Comparison of ENCODE assay signal across 8 cellular contexts in the genomic region with DNA sequence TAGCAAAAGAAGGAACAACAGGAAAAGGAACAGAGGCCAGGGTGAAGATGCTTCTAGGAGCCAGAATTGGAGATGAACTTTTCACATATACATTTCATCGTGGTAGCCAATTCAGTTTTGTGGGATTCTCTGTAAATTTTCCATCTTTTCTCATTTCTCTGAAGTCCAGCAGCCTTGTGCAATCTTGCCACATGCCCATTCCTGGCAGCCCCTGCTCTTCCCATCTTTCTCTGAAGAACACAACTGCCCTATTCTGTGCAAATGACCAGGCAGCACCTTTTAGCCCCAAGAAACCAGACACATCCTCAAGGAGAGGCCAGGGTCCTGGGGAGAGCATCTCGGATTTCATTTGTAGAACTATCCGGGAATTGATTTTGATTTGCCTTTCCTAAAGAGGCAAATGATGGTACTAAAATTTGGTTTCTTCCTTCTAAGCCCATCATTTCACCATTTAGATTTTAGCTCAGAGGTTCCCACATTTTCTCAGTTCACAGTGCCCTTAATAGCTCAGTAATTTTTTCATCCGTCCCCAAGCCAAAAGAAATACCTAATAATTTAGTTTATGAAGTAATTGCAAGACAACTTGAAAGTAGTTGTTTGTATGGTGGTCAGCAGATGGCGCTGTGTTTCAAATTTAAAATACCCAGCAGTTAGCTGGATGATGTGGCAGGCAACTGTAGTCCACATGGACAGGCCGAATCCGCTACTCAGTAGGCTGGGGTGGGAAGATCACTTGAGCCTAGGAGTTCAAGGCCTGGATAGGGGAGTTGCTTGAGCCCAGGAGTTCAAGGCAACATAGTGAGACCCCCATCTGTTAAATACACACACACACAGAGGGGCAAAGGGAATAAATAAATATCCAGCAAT.
A peak's percentile ranks its signal among the peaks of the same experiment; 100 is the strongest.
DNase-seq lines count a peak whose midpoint lies in the region; ATAC-seq and TF ChIP-seq lines count a peak whose summit lies in the region.

No MANE protein-coding gene starts in this region.

- no peaks in the 10 kb centered on the region for H3K27me3 ChIP-seq in effector memory CD4-positive, alpha-beta T cell (replicated peaks; ENCODE audit: control insufficient read depth, insufficient read depth, low read length, poor library complexity, severe bottlenecking)
- no peaks in the 10 kb centered on the region for H3K27me3 ChIP-seq in mesenchymal stem cell (ENCODE audit: control insufficient read depth in 1 of 2, insufficient read depth in 1 of 2, low read length in 2 of 2)

- DNase-seq in Calu3 (peak; percentile 73), HFFc6 (peak; percentile 80), NCI-H345 treated with DMSO at 0.1 percent for 48 hours (lab: John Stamatoyannopoulos, UW; ENCODE audit: unreplicated experiment) (peak; percentile 12), mesenchymal stem cell (peak; percentile 83)
- peak; percentile 39 to 44 for DNase-seq in activated CD4-positive, alpha-beta T cell treated with anti-CD3 and anti-CD28 coated beads, Interleukin-2, amount 50 U/mL, for 4 hours
- peak in 2 of 3 donors; percentile 1 to 28 for DNase-seq in effector memory CD4-positive, alpha-beta T cell
- DNase-seq in stimulated activated CD8-positive, alpha-beta memory T cell treated with anti-CD3 and anti-CD28 coated beads, Interleukin-4, amount 100 ng/mL, for 48 hours, result peak; percentile 70

- H2BK5ac ChIP-seq in mesenchymal stem cell (ENCODE audit: low read depth, low read length, poor library complexity, severe bottlenecking), result peak overlapping the region; percentile 22

- H2AK5ac ChIP-seq in mesenchymal stem cell (ENCODE audit: low read length, severe bottlenecking), result peak overlapping the region; percentile 17

- peak; percentile 84 for TF ChIP-seq CTCF in Calu3 (IDR thresholded peaks at IDR 0.05; ENCODE audit: unreplicated experiment)
- peak; percentile 91 for TF ChIP-seq CTCF in HFFc6 (IDR thresholded peaks at IDR 0.05)

- H3K4me1 Mint-ChIP-seq in Calu3 (ENCODE audit: low read depth, unreplicated experiment), result no peaks in the 10 kb centered on the region
- peaks cover 41% of the 10 kb centered on the region for H3K4me1 Mint-ChIP-seq in HFFc6 (ENCODE audit: low read depth)

- peak overlapping the region; percentile 51 for H4K8ac ChIP-seq in mesenchymal stem cell (ENCODE audit: low read length)

- H3K79me1 ChIP-seq in mesenchymal stem cell (replicated peaks; ENCODE audit: low read length, poor library complexity, severe bottlenecking), result peaks cover 10% of the 10 kb centered on the region

- intact Hi-C loops in Calu3 (cut with micrococcal nuclease; ENCODE audit: unreplicated experiment), result loop anchor here (1.0 to 5.0 kb wide), 2 partner anchors 106 to 846 kb away; no protein-coding TSS in a partner anchor

- no peak overlapping the region for H3K27ac Mint-ChIP-seq in Calu3 (ENCODE audit: unreplicated experiment)
- peak overlapping the region; percentile 86 for H3K27ac Mint-ChIP-seq in HFFc6

- no peak overlapping the region for H2BK120ac ChIP-seq in mesenchymal stem cell (ENCODE audit: low read depth, low read length)

- H4K91ac ChIP-seq in mesenchymal stem cell (ENCODE audit: low read length), result peak overlapping the region; percentile 69

- WGBS in mesenchymal stem cell, result 38% methylated on average over 4 of the region's 7 CpGs

- peaks cover 39% of the 10 kb centered on the region for H3K36me3 ChIP-seq in effector memory CD4-positive, alpha-beta T cell (ENCODE audit: control insufficient read depth, insufficient read depth, low read length)
- peaks cover 14 to 77% of the 10 kb centered on the region in 2 experiments for H3K36me3 ChIP-seq in mesenchymal stem cell (ENCODE audit: control insufficient read depth in 1 of 2, insufficient read depth in 2 of 2, low read depth in 1 of 2, low read length in 2 of 2)

- ATAC-seq in HG03095 (IDR thresholded peaks at IDR 0.05; ENCODE audit: unreplicated experiment), result no peak

- no peak overlapping the region for H3K4me3 ChIP-seq in effector memory CD4-positive, alpha-beta T cell (ENCODE audit: insufficient read depth, low read depth, low read length, poor library complexity, severe bottlenecking)
- no peak overlapping the region for H3K4me3 ChIP-seq in mesenchymal stem cell (ENCODE audit: insufficient read depth in 1 of 2, low read depth in 1 of 2, low read length in 2 of 2)

- H2BK15ac ChIP-seq in mesenchymal stem cell (ENCODE audit: low read depth, poor library complexity, severe bottlenecking), result no peak overlapping the region

- no peak overlapping the region for H3K23ac ChIP-seq in mesenchymal stem cell (ENCODE audit: low read length in 2 of 2)

- peak overlapping the region; percentile 37 to 76 for H3K18ac ChIP-seq in mesenchymal stem cell (ENCODE audit: low read depth in 1 of 2, low read length in 2 of 2)

- H3K4me2 ChIP-seq in mesenchymal stem cell (ENCODE audit: low read length, poor library complexity, severe bottlenecking), result no peak overlapping the region

- H3K4me3 Mint-ChIP-seq in Calu3 (ENCODE audit: low read depth, unreplicated experiment) (no peak overlapping the region), HFFc6 (no peak overlapping the region)

- no peak overlapping the region for H3K14ac ChIP-seq in mesenchymal stem cell (ENCODE audit: low read length in 2 of 2)

- BruUV-seq in Calu3 (replicated peaks; lab: Mats Ljungman, UMichigan), result no TSS peak

- H3K9me3 Mint-ChIP-seq in Calu3 (ENCODE audit: low read depth, unreplicated experiment) (no peaks in the 10 kb centered on the region), HFFc6 (no peaks in the 10 kb centered on the region)

- H3K9ac ChIP-seq in mesenchymal stem cell (ENCODE audit: low read length), result peak overlapping the region; percentile 85

- no peaks in the 10 kb centered on the region for H3K4me1 ChIP-seq in effector memory CD4-positive, alpha-beta T cell (ENCODE audit: control insufficient read depth, insufficient read depth, low read length, poor library complexity, severe bottlenecking)
- H3K4me1 ChIP-seq in mesenchymal stem cell (ENCODE audit: control insufficient read depth, insufficient read depth, low read depth, low read length), result peaks cover 7% of the 10 kb centered on the region

- H3K36me3 Mint-ChIP-seq in Calu3 (ENCODE audit: insufficient read depth, unreplicated experiment), result peaks cover 31% of the 10 kb centered on the region
- peaks cover 22% of the 10 kb centered on the region for H3K36me3 Mint-ChIP-seq in HFFc6 (ENCODE audit: low read depth)

- peak overlapping the region in 1 of 2 experiments; percentile 24 for H2BK12ac ChIP-seq in mesenchymal stem cell (ENCODE audit: low read length in 2 of 2)

- H2AFZ ChIP-seq in mesenchymal stem cell (ENCODE audit: low read depth, low read length), result no peak overlapping the region

- H3K27ac ChIP-seq in effector memory CD4-positive, alpha-beta T cell (ENCODE audit: insufficient read depth, low read length, poor library complexity, severe bottlenecking), result no peak overlapping the region
- H3K27ac ChIP-seq in mesenchymal stem cell (ENCODE audit: low read length, poor library complexity, severe bottlenecking), result peak overlapping the region; percentile 37

- CTCF ChIA-PET in Calu3 (lab: Charles Lee), result interaction anchor here (0.7 to 1.9 kb wide), 7 partner anchors 10 to 123 kb away, joined by 3 to 46 read pairs (median 4); partner anchors contain the start of genes ACAD11 and ACKR4

- H3K27me3 Mint-ChIP-seq in Calu3 (ENCODE audit: unreplicated experiment) (no peaks in the 10 kb centered on the region), HFFc6 (ENCODE audit: insufficient read depth) (no peaks in the 10 kb centered on the region; the same call in 1 of the 2 replicates)

- no peaks in the 10 kb centered on the region for H3K9me3 ChIP-seq in effector memory CD4-positive, alpha-beta T cell (ENCODE audit: control insufficient read depth, low read length)
- H3K9me3 ChIP-seq in mesenchymal stem cell (ENCODE audit: control insufficient read depth, low read length), result no peaks in the 10 kb centered on the region

- H3K4ac ChIP-seq in mesenchymal stem cell (ENCODE audit: low read depth in 1 of 2, low read length in 2 of 2), result no peak overlapping the region

Comparison
In these comparisons a context has a peak if more than half of its experiments do, and no peak if none do; other contexts are left out.
1. DNase-seq: peak in every context shown above with its lines; median percentile 83 in mesenchymal stem cell; 80 in HFFc6; 73 in Calu3; 70 in stimulated activated CD8-positive, alpha-beta memory T cell treated with anti-CD3 and anti-CD28 coated beads, Interleukin-4, amount 100 ng/mL, for 48 hours; 42 in activated CD4-positive, alpha-beta T cell treated with anti-CD3 and anti-CD28 coated beads, Interleukin-2, amount 50 U/mL, for 4 hours; 14 in effector memory CD4-positive, alpha-beta T cell; 12 in NCI-H345 treated with DMSO at 0.1 percent for 48 hours.